ENCODE assay signal across 1 cellular context in genomic region chr19:57578487-57579205, GRCh38.
A peak's percentile ranks its signal among the peaks of the same experiment; 100 is the strongest.
TF ChIP-seq lines count a peak whose summit lies in the region.

Gene ZNF416 (minus strand): TSS chr19:57578911. CDS start chr19:57578704, 207 bp downstream.

TF ChIP-seq in HepG2, 621 proteins besides CTCF, POLR2A, EP300 and RAD21 (continued from another document and continues in another):
- TF ChIP-seq FUBP1 (CRISPR knock-in tag; IDR thresholded peaks at IDR 0.05; ENCODE audit: borderline replicate concordance): no peak
- TF ChIP-seq HIVEP1 (CRISPR knock-in tag; IDR thresholded peaks at IDR 0.05): no peak
- TF ChIP-seq ZNF431 (CRISPR knock-in tag; IDR thresholded peaks at IDR 0.05; ENCODE audit: borderline replicate concordance, low read depth): no peak
- no peak for TF ChIP-seq ZMYM2 (CRISPR knock-in tag; IDR thresholded peaks at IDR 0.05)
- TF ChIP-seq SP140L (CRISPR knock-in tag; IDR thresholded peaks at IDR 0.05; ENCODE audit: borderline replicate concordance): no peak
- no peak for TF ChIP-seq NCOA5 (CRISPR knock-in tag; IDR thresholded peaks at IDR 0.05)
- TF ChIP-seq GMEB1 (CRISPR knock-in tag; IDR thresholded peaks at IDR 0.05; ENCODE audit: borderline replicate concordance): peak; percentile 92
- no peak for TF ChIP-seq XBP1 (CRISPR knock-in tag; IDR thresholded peaks at IDR 0.05)
- TF ChIP-seq POLR2AphosphoS5 (IDR thresholded peaks at IDR 0.05; ENCODE audit: low read depth, low read length): peak; percentile 55
- TF ChIP-seq ZNF598 (CRISPR knock-in tag; IDR thresholded peaks at IDR 0.05; ENCODE audit: borderline replicate concordance): peak; percentile 60; the same call in 1 of the 2 replicates
- TF ChIP-seq TOE1 (CRISPR knock-in tag; IDR thresholded peaks at IDR 0.05): no peak
- no peak for TF ChIP-seq RCOR2 (CRISPR knock-in tag; IDR thresholded peaks at IDR 0.05)
- no peak for TF ChIP-seq ZFAT (CRISPR knock-in tag; conservative IDR thresholded peaks at IDR 0.05)
- 0 out of 2 replicates have a peak, but pooled peaks have one; percentile 32 for TF ChIP-seq NR0B2 (CRISPR knock-in tag; IDR thresholded peaks at IDR 0.05)
- TF ChIP-seq MBNL3 (CRISPR knock-in tag; conservative IDR thresholded peaks at IDR 0.05): no peak
- no peak for TF ChIP-seq ZNF263 (CRISPR knock-in tag; IDR thresholded peaks at IDR 0.05)
- no peak for TF ChIP-seq IKZF4 (CRISPR knock-in tag; IDR thresholded peaks at IDR 0.05; ENCODE audit: borderline replicate concordance, low read depth, not compliant biosample characterization)
- TF ChIP-seq ZBTB37 (CRISPR knock-in tag; IDR thresholded peaks at IDR 0.05): no peak
- no peak for TF ChIP-seq ZNF407 (CRISPR knock-in tag; IDR thresholded peaks at IDR 0.05; ENCODE audit: not compliant biosample characterization)
- peak; percentile 89 for TF ChIP-seq TGIF2 (CRISPR knock-in tag; IDR thresholded peaks at IDR 0.05)
- no peak for TF ChIP-seq ZNF382 (CRISPR knock-in tag; IDR thresholded peaks at IDR 0.05; ENCODE audit: borderline replicate concordance)
- no peak for TF ChIP-seq ZNF841 (CRISPR knock-in tag; IDR thresholded peaks at IDR 0.05; ENCODE audit: borderline replicate concordance)
- TF ChIP-seq SSRP1 (CRISPR knock-in tag; IDR thresholded peaks at IDR 0.05): 0 out of 2 replicates have a peak, but pooled peaks have one; percentile 51
- no peak for TF ChIP-seq ZBTB1 (CRISPR knock-in tag; IDR thresholded peaks at IDR 0.05; ENCODE audit: borderline replicate concordance)
- TF ChIP-seq MATR3 (CRISPR knock-in tag; IDR thresholded peaks at IDR 0.05): no peak
- no peak for TF ChIP-seq RARA (CRISPR knock-in tag; IDR thresholded peaks at IDR 0.05)
- peak; percentile 75 for TF ChIP-seq ATF1 (CRISPR knock-in tag; IDR thresholded peaks at IDR 0.05)
- TF ChIP-seq ZNF530 (CRISPR knock-in tag; IDR thresholded peaks at IDR 0.05; ENCODE audit: low read depth): no peak
- TF ChIP-seq KLF9 (CRISPR knock-in tag; IDR thresholded peaks at IDR 0.05; ENCODE audit: low read depth): no peak
- TF ChIP-seq KLF16 (CRISPR knock-in tag; IDR thresholded peaks at IDR 0.05): peak in 1 of 2 experiments; percentile 56; a peak in 1 of 4 replicates
- TF ChIP-seq ZNF691 (CRISPR knock-in tag; IDR thresholded peaks at IDR 0.05; ENCODE audit: borderline replicate concordance, low read depth): peak; percentile 38; the same call in 1 of the 2 replicates
- no peak for TF ChIP-seq NR1H2 (CRISPR knock-in tag; IDR thresholded peaks at IDR 0.05; ENCODE audit: borderline replicate concordance, low read depth)
- TF ChIP-seq ZNF124 (CRISPR knock-in tag; IDR thresholded peaks at IDR 0.05): 0 out of 2 replicates have a peak, but pooled peaks have one; percentile 45
- peak; percentile 63; the same call in 1 of the 2 replicates for TF ChIP-seq PBX3 (CRISPR knock-in tag; IDR thresholded peaks at IDR 0.05; ENCODE audit: borderline replicate concordance)
- no peak for TF ChIP-seq ZNF75D (CRISPR knock-in tag; IDR thresholded peaks at IDR 0.05; ENCODE audit: borderline replicate concordance)
- peak; percentile 67; the same call in 1 of the 2 replicates for TF ChIP-seq ZNF232 (CRISPR knock-in tag; IDR thresholded peaks at IDR 0.05; ENCODE audit: borderline replicate concordance)
- TF ChIP-seq HNRNPL (IDR thresholded peaks at IDR 0.05; ENCODE audit: low read depth, low read length): no peak
- TF ChIP-seq CREB1 (IDR thresholded peaks at IDR 0.05): peak; percentile 68
- TF ChIP-seq CREB1 (CRISPR knock-in tag; IDR thresholded peaks at IDR 0.05): peak; percentile 87
- peak; percentile 86 for TF ChIP-seq ZFY (CRISPR knock-in tag; IDR thresholded peaks at IDR 0.05)
- TF ChIP-seq MAF1 (CRISPR knock-in tag; IDR thresholded peaks at IDR 0.05; ENCODE audit: borderline replicate concordance): no peak
- peak; percentile 65 for TF ChIP-seq ZNF883 (CRISPR knock-in tag; IDR thresholded peaks at IDR 0.05; ENCODE audit: not compliant biosample characterization)
- TF ChIP-seq MAZ (IDR thresholded peaks at IDR 0.05; ENCODE audit: borderline replicate concordance, low read depth, low read length): no peak
- no peak; the same call in 1 of the 2 replicates for TF ChIP-seq MAZ (CRISPR knock-in tag; IDR thresholded peaks at IDR 0.05; ENCODE audit: low read depth)
- TF ChIP-seq ZNF460 (CRISPR knock-in tag; IDR thresholded peaks at IDR 0.05; ENCODE audit: borderline replicate concordance): no peak
- TF ChIP-seq KLF15 (CRISPR knock-in tag; IDR thresholded peaks at IDR 0.05; ENCODE audit: borderline replicate concordance): no peak
- no peak for TF ChIP-seq ZNF569 (CRISPR knock-in tag; IDR thresholded peaks at IDR 0.05; ENCODE audit: borderline replicate concordance)
- peak; percentile 62; the same call in 1 of the 2 replicates for TF ChIP-seq KMT2A (CRISPR knock-in tag; IDR thresholded peaks at IDR 0.05)
- TF ChIP-seq ZNF18 (CRISPR knock-in tag; IDR thresholded peaks at IDR 0.05; ENCODE audit: insufficient replicate concordance): no peak
- TF ChIP-seq ZNF720 (CRISPR knock-in tag; IDR thresholded peaks at IDR 0.05): no peak
- peak; percentile 92 for TF ChIP-seq KDM5A (IDR thresholded peaks at IDR 0.05; ENCODE audit: borderline replicate concordance, low read length)
- 0 out of 2 replicates have a peak, but pooled peaks have one; percentile 70 for TF ChIP-seq ZSCAN30 (CRISPR knock-in tag; IDR thresholded peaks at IDR 0.05)
- TF ChIP-seq HNRNPK (IDR thresholded peaks at IDR 0.05; ENCODE audit: low read depth, low read length, poor library complexity, severe bottlenecking): no peak
